ENCODE assay signal across 17 cellular contexts in the genomic region with DNA sequence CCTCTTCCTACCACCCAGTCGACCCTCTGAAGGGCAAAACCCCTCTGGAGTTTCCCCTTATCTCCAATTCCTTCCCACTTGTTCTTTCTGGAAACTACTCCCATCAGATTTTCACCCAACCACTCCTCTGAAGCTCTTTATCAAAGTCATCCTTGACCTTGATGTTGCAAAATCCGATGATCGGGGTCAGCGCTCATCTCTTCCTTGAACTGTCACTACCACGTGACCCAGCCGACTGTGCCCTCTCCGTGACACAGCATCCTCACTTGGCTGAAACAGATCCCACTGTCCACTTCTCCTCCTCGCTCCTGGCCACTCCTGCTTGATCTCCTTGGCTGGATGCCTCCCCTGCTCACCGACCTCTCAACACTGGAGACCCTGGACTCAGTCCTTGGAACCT. TPM values are rescaled to one million over a fixed set of nuclear protein-coding genes. Genes with fewer than 3 reads are reported as not detected.
DNase-seq lines count a peak whose midpoint lies in the region; ATAC-seq, FAIRE-seq and TF ChIP-seq lines count a peak whose summit lies in the region.
"Had no signal": no experiment of that assay in that cellular context is flagged by ENCODE, and none has a peak within 500 bp of the region (broad histone marks: within the 10 kb centered on the region; RNA-seq: fewer than 3 reads in every experiment).

No MANE protein-coding gene starts in this region.

- H3K27ac Mint-ChIP-seq in T-helper 2 cell treated with Interferon-gamma antibody and Interleukin-4, amounts not matched to agents 5 μg/mL and 100 μg/mL, for 36 hours = peak overlapping the region; percentile 50
- peak overlapping the region; percentile 34 for H3K27ac Mint-ChIP-seq in astrocyte (ENCODE audit: unreplicated experiment)
- no peak overlapping the region for H3K27ac Mint-ChIP-seq in nephron progenitor cell

- H2AFZ ChIP-seq in HCT116 (ENCODE audit: low read depth, low read length, poor library complexity, severe bottlenecking) = no peak overlapping the region
- H2AFZ ChIP-seq in astrocyte (ENCODE audit: low read depth, low read length) = no peak overlapping the region

- H3K9me3 Mint-ChIP-seq in T-helper 2 cell treated with Interferon-gamma antibody and Interleukin-4, amounts not matched to agents 5 μg/mL and 100 μg/mL, for 36 hours = no peaks in the 10 kb centered on the region
- peaks cover 10% of the 10 kb centered on the region for H3K9me3 Mint-ChIP-seq in astrocyte (ENCODE audit: unreplicated experiment)
- no peaks in the 10 kb centered on the region for H3K9me3 Mint-ChIP-seq in nephron progenitor cell

- H3K4me3 Mint-ChIP-seq in T-helper 2 cell treated with Interferon-gamma antibody and Interleukin-4, amounts not matched to agents 5 μg/mL and 100 μg/mL, for 36 hours = peak overlapping the region; percentile 85
- H3K4me3 Mint-ChIP-seq in astrocyte (ENCODE audit: unreplicated experiment) = peak overlapping the region; percentile 86
- peak overlapping the region; percentile 78 for H3K4me3 Mint-ChIP-seq in nephron progenitor cell

- TF ChIP-seq POLR2A in HCT116 (IDR thresholded peaks at IDR 0.05; ENCODE audit: borderline replicate concordance, extremely low read depth, insufficient read depth, insufficient read length) = no peak

- H3K9me3 ChIP-seq in HCT116 (ENCODE audit: control insufficient read depth in 1 of 2, insufficient read depth in 1 of 2, low read depth in 1 of 2, low read length in 2 of 2) = no peaks in the 10 kb centered on the region
- no peaks in the 10 kb centered on the region for H3K9me3 ChIP-seq in astrocyte (ENCODE audit: insufficient read depth, low read depth, low read length)
- H3K9me3 ChIP-seq: suprapubic skin had no signal

- DNase-seq in T-helper 2 cell treated with Interferon-gamma antibody and Interleukin-4, amounts not matched to agents 5 μg/mL and 100 μg/mL, for 36 hours (ENCODE audit: low spot score) = no peak
- no peak for DNase-seq in T-helper 2 cell
- no peak for DNase-seq in HCT116 (ENCODE audit: low read depth, low spot score)
- DNase-seq in astrocyte (ENCODE audit: low read depth) = no peak
- no peak for DNase-seq in nephron progenitor cell
- DNase-seq in kidney glomerular epithelial cell (lab: John Stamatoyannopoulos, UW) = no peak
- no peak for DNase-seq in NCI-H510A (lab: John Stamatoyannopoulos, UW)
- DNase-seq: activated CD8-positive, alpha-beta memory T cell treated with anti-CD3 and anti-CD28 coated beads, Interleukin-2, amount 50 U/mL, for 48 hours; brain microvascular endothelial cell; NCI-H446 treated with DMSO at 0.1 percent for 48 hours had no signal

- no TSS peak for BruUV-seq in HCT116 (replicated peaks; lab: Mats Ljungman, UMichigan)

- peaks cover 19% of the 10 kb centered on the region; the same call in 1 of the 2 replicates for H3K27me3 ChIP-seq in HCT116 (ENCODE audit: insufficient read depth, low read length)
- H3K27me3 ChIP-seq in astrocyte (ENCODE audit: insufficient read depth, low read length) = peaks cover 58% of the 10 kb centered on the region

- H3K9ac ChIP-seq in HCT116 (ENCODE audit: low read length) (no peak overlapping the region), astrocyte (ENCODE audit: low read length) (no peak overlapping the region)

- no peak for FAIRE-seq in astrocyte (lab: Jason Lieb, UNC)
- FAIRE-seq: A204.1, D721Med, endometrium, HTR-8/SVneo, TTC549 had no signal

- H3K27ac ChIP-seq in HCT116 (ENCODE audit: low read depth, low read length) (no peak overlapping the region), astrocyte (ENCODE audit: low read depth, low read length) (no peak overlapping the region)
- H3K27ac ChIP-seq: brain microvascular endothelial cell, suprapubic skin had no signal

- intact Hi-C loops in HCT116 (cut with micrococcal nuclease) = no loop called here

- RAD21 ChIA-PET in HCT116 (lab: Charles Lee; ENCODE audit: low non-redundant PET in 1 of 2, low total read pairs in 2 of 2, uncharacterized antibody in 2 of 2, unreplicated experiment in 2 of 2) = no interaction called here

- H3K79me2 ChIP-seq in HCT116 (ENCODE audit: insufficient read depth, low read length) (peaks cover 21% of the 10 kb centered on the region), astrocyte (ENCODE audit: insufficient read depth, low read length) (no peaks in the 10 kb centered on the region)

- H4K20me1 ChIP-seq in HCT116 (ENCODE audit: insufficient read depth) = no peaks in the 10 kb centered on the region
- peaks cover 6% of the 10 kb centered on the region for H4K20me1 ChIP-seq in astrocyte (ENCODE audit: insufficient read depth, low read length)

- CTCF ChIA-PET in HCT116 (lab: Charles Lee) = interaction anchor here (1.2 kb wide), 2 partner anchors 22 to 200 kb away, joined by 3 to 7 read pairs; no protein-coding TSS in a partner anchor

- H3K36me3 ChIP-seq in HCT116 (ENCODE audit: control insufficient read depth in 1 of 2, insufficient read depth in 2 of 2, low read length in 2 of 2) (no peaks in the 10 kb centered on the region), astrocyte (ENCODE audit: insufficient read depth, low read length) (no peaks in the 10 kb centered on the region)
- H3K36me3 ChIP-seq: brain microvascular endothelial cell, suprapubic skin had no signal

- ATAC-seq in HCT116 (no peak), GM21576 (IDR thresholded peaks at IDR 0.05; ENCODE audit: unreplicated experiment) (no peak)

- H3K4me3 ChIP-seq in HCT116 (replicated peaks in 1 of 2; ENCODE audit: low read depth in 1 of 2, low read length in 2 of 2) = no peak overlapping the region
- H3K4me3 ChIP-seq in astrocyte (ENCODE audit: insufficient read depth, low read depth, low read length) = no peak overlapping the region

- POLR2A ChIA-PET in HCT116 (lab: Charles Lee) = no interaction called here

- TF ChIP-seq CTCF in HCT116 (IDR thresholded peaks at IDR 0.05 in 2 of 3, conservative IDR thresholded peaks at IDR 0.05 in 1 of 3; ENCODE audit: borderline replicate concordance in 1 of 3, insufficient read depth in 1 of 3, low read depth in 2 of 3, low read length in 2 of 3) = no peak
- TF ChIP-seq CTCF in astrocyte (IDR thresholded peaks at IDR 0.05; ENCODE audit: insufficient read depth, low read depth, low read length) = no peak
- no peak for TF ChIP-seq CTCF in nephron progenitor cell (IDR thresholded peaks at IDR 0.05)

- H3K4me1 ChIP-seq in HCT116 (ENCODE audit: control insufficient read depth in 1 of 2, insufficient read depth in 2 of 2, low read length in 2 of 2) = peaks cover 11 to 37% of the 10 kb centered on the region in 2 experiments
- H3K4me1 ChIP-seq in astrocyte (ENCODE audit: insufficient read depth, low read length) = peaks cover 14% of the 10 kb centered on the region

- H3K27me3 Mint-ChIP-seq in T-helper 2 cell treated with Interferon-gamma antibody and Interleukin-4, amounts not matched to agents 5 μg/mL and 100 μg/mL, for 36 hours (ENCODE audit: low read depth) = peaks cover 54% of the 10 kb centered on the region
- peaks cover 72% of the 10 kb centered on the region for H3K27me3 Mint-ChIP-seq in astrocyte (ENCODE audit: low read depth, unreplicated experiment)
- H3K27me3 Mint-ChIP-seq in nephron progenitor cell (ENCODE audit: low read depth, poor library complexity) = peaks cover 81% of the 10 kb centered on the region

- H3K4me2 ChIP-seq in HCT116 (ENCODE audit: low read length) = peak overlapping the region; percentile 84
- no peak overlapping the region for H3K4me2 ChIP-seq in astrocyte (ENCODE audit: low read length)

- H3K36me3 Mint-ChIP-seq in T-helper 2 cell treated with Interferon-gamma antibody and Interleukin-4, amounts not matched to agents 5 μg/mL and 100 μg/mL, for 36 hours (ENCODE audit: low read depth) = peaks cover 5% of the 10 kb centered on the region
- no peaks in the 10 kb centered on the region for H3K36me3 Mint-ChIP-seq in astrocyte (ENCODE audit: low read depth, unreplicated experiment)
- H3K36me3 Mint-ChIP-seq in nephron progenitor cell (ENCODE audit: low read depth) = no peaks in the 10 kb centered on the region

- TF ChIP-seq RAD21 in HCT116 (IDR thresholded peaks at IDR 0.05; ENCODE audit: low read depth) = no peak

- no peaks in the 10 kb centered on the region for H3K9me2 ChIP-seq in HCT116 (ENCODE audit: insufficient read depth)

- H3K4me1 Mint-ChIP-seq in T-helper 2 cell treated with Interferon-gamma antibody and Interleukin-4, amounts not matched to agents 5 μg/mL and 100 μg/mL, for 36 hours (ENCODE audit: low read depth) = peaks cover 18% of the 10 kb centered on the region
- H3K4me1 Mint-ChIP-seq in astrocyte (ENCODE audit: low read depth, unreplicated experiment) (peaks cover 3% of the 10 kb centered on the region), nephron progenitor cell (peaks cover 30% of the 10 kb centered on the region)

TF ChIP-seq in HCT116, 20 proteins besides CTCF, POLR2A, EP300 and RAD21:
- TF ChIP-seq ELF1 (IDR thresholded peaks at IDR 0.05; ENCODE audit: borderline replicate concordance, low read depth) (no peak), CBX3 (IDR thresholded peaks at IDR 0.05; ENCODE audit: low read depth) (no peak)
- TF ChIP-seq, protein P1, sequence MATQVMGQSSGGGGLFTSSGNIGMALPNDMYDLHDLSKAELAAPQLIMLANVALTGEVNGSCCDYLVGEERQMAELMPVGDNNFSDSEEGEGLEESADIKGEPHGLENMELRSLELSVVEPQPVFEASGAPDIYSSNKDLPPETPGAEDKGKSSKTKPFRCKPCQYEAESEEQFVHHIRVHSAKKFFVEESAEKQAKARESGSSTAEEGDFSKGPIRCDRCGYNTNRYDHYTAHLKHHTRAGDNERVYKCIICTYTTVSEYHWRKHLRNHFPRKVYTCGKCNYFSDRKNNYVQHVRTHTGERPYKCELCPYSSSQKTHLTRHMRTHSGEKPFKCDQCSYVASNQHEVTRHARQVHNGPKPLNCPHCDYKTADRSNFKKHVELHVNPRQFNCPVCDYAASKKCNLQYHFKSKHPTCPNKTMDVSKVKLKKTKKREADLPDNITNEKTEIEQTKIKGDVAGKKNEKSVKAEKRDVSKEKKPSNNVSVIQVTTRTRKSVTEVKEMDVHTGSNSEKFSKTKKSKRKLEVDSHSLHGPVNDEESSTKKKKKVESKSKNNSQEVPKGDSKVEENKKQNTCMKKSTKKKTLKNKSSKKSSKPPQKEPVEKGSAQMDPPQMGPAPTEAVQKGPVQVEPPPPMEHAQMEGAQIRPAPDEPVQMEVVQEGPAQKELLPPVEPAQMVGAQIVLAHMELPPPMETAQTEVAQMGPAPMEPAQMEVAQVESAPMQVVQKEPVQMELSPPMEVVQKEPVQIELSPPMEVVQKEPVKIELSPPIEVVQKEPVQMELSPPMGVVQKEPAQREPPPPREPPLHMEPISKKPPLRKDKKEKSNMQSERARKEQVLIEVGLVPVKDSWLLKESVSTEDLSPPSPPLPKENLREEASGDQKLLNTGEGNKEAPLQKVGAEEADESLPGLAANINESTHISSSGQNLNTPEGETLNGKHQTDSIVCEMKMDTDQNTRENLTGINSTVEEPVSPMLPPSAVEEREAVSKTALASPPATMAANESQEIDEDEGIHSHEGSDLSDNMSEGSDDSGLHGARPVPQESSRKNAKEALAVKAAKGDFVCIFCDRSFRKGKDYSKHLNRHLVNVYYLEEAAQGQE (IDR thresholded peaks at IDR 0.05; ENCODE audit: low read depth) = no peak

RNA-seq across cellular contexts. Expression of gene CFAP99, which starts 1.1 kb away (rescaled TPM):
- total RNA-seq in HCT116 (2021; ENCODE audit: unreplicated experiment) = 0.42 TPM
- polyA plus RNA-seq in HCT116 (2012) = 0.16 and 0.35 TPM in 2 replicates
- total RNA-seq in astrocyte = not detected in 2 replicates
- total RNA-seq: suprapubic skin had no signal

RNA-seq across cellular contexts. Expression of gene ZFYVE28, which starts 1.4 kb away (rescaled TPM):
- 19.2 TPM for total RNA-seq in HCT116 (2021; ENCODE audit: unreplicated experiment)
- polyA plus RNA-seq in HCT116 (2012) = 13.6 and 15.5 TPM in 2 replicates
- 0.31 and 0.68 TPM in 2 replicates for total RNA-seq in astrocyte

RNA-seq across cellular contexts. Expression of gene RNF4, which starts 49.1 kb away (rescaled TPM):
- total RNA-seq in HCT116 (2021; ENCODE audit: unreplicated experiment) (62.3 TPM), astrocyte (73.6 and 77.2 TPM in 2 replicates)
- 41.4 and 44.5 TPM in 2 replicates for polyA plus RNA-seq in HCT116 (2012)

Comparison
In these comparisons a context has a peak if more than half of its experiments do, and no peak if none do; other contexts are left out.
1. RNA of gene ZFYVE28, which starts 1.4 kb away (total RNA-seq): 19.2 TPM in HCT116 (single experiment); 0.31 to 0.68 TPM in astrocyte; every median in the first group is over 10 times any median in the second.
2. Peak in every context shown above with its lines, with median percentiles within 50 percentile points of each other: H3K4me3 Mint-ChIP-seq.